In genomic region chr5:6377121-6377520, GRCh38 we compare ENCODE assay signal across 8 cellular contexts. TPM values are rescaled to one million over a fixed set of nuclear protein-coding genes. Genes with fewer than 3 reads are reported as not detected.
DNase-seq lines count a peak whose midpoint lies in the region; ATAC-seq and TF ChIP-seq lines count a peak whose summit lies in the region.

No MANE protein-coding gene starts in this region.

- intact Hi-C loops in gastrocnemius medialis (cut with DNase I; ENCODE audit: low total_unique reads), result loop anchor here (5.0 to 10.0 kb wide), 3 partner anchors 70 to 885 kb away; partner anchors contain the start of genes TENT4A and UBE2QL1

- peak overlapping the region; percentile 86 for H3K4me3 ChIP-seq in GM12864 (ENCODE audit: low read depth, low read length)
- peak overlapping the region; percentile 98 for H3K4me3 ChIP-seq in fibroblast of villous mesenchyme (ENCODE audit: low read depth, low read length)
- H3K4me3 ChIP-seq in gastrocnemius medialis, result peak overlapping the region; percentile 77 to 97 (median 87)

- H3K27ac Mint-ChIP-seq in T-helper 2 cell treated with Interferon-gamma antibody and Interleukin-4, amounts not matched to agents 5 μg/mL and 100 μg/mL, for 36 hours, result peak overlapping the region; percentile 96

- H3K4me1 ChIP-seq in gastrocnemius medialis, result peaks cover 17% of the 10 kb centered on the region in 2 donors

- ATAC-seq in gastrocnemius medialis (no peak), HG03439 (IDR thresholded peaks at IDR 0.05; ENCODE audit: unreplicated experiment) (no peak), GM19455 (IDR thresholded peaks at IDR 0.05; ENCODE audit: unreplicated experiment) (no peak), GM18867 (IDR thresholded peaks at IDR 0.05; ENCODE audit: unreplicated experiment) (no peak)

- no peaks in the 10 kb centered on the region for H3K9me3 Mint-ChIP-seq in T-helper 2 cell treated with Interferon-gamma antibody and Interleukin-4, amounts not matched to agents 5 μg/mL and 100 μg/mL, for 36 hours

- TF ChIP-seq CTCF in GM12864 (IDR thresholded peaks at IDR 0.05; ENCODE audit: low read depth, low read length, missing control alignments) (no peak), fibroblast of villous mesenchyme (IDR thresholded peaks at IDR 0.05; ENCODE audit: insufficient read depth, low read depth, low read length) (no peak), gastrocnemius medialis (IDR thresholded peaks at IDR 0.05 in 4 of 5, conservative IDR thresholded peaks at IDR 0.05 in 1 of 5) (no peak)

- no peaks in the 10 kb centered on the region for H3K9me3 ChIP-seq in gastrocnemius medialis

- H3K27me3 ChIP-seq in gastrocnemius medialis, result no peaks in the 10 kb centered on the region

- peak overlapping the region; percentile 7 to 92 (median 86) for H3K27ac ChIP-seq in gastrocnemius medialis

- no peak for TF ChIP-seq POLR2A in gastrocnemius medialis (IDR thresholded peaks at IDR 0.05)

- DNase-seq in GM12864 (ENCODE audit: low read depth), result no peak
- no peak for DNase-seq in T-helper 2 cell treated with Interferon-gamma antibody and Interleukin-4, amounts not matched to agents 5 μg/mL and 100 μg/mL, for 36 hours (ENCODE audit: low spot score)
- peak; percentile 70 for DNase-seq in fibroblast of villous mesenchyme (ENCODE audit: low read depth)
- DNase-seq in gastrocnemius medialis, result no peak
- DNase-seq in NCI-H187 treated with DMSO at 0.1 percent for 48 hours (lab: John Stamatoyannopoulos, UW), result no peak

- in situ Hi-C loops in gastrocnemius medialis (cut with MboI; ENCODE audit: low sequenced_read_pairs in 4 of 4), result no loop called here

- peaks cover 56% of the 10 kb centered on the region for H3K36me3 Mint-ChIP-seq in T-helper 2 cell treated with Interferon-gamma antibody and Interleukin-4, amounts not matched to agents 5 μg/mL and 100 μg/mL, for 36 hours (ENCODE audit: low read depth)

- peak overlapping the region; percentile 95 for H3K4me3 Mint-ChIP-seq in T-helper 2 cell treated with Interferon-gamma antibody and Interleukin-4, amounts not matched to agents 5 μg/mL and 100 μg/mL, for 36 hours

- H3K27me3 Mint-ChIP-seq in T-helper 2 cell treated with Interferon-gamma antibody and Interleukin-4, amounts not matched to agents 5 μg/mL and 100 μg/mL, for 36 hours (ENCODE audit: low read depth), result no peaks in the 10 kb centered on the region

- peaks cover 0 to 50% of the 10 kb centered on the region in 2 donors for H3K36me3 ChIP-seq in gastrocnemius medialis

- peaks cover 33% of the 10 kb centered on the region for H3K4me1 Mint-ChIP-seq in T-helper 2 cell treated with Interferon-gamma antibody and Interleukin-4, amounts not matched to agents 5 μg/mL and 100 μg/mL, for 36 hours (ENCODE audit: low read depth)

RNA-seq across cellular contexts. Expression of gene MED10, which starts 1.2 kb away (rescaled TPM):
- total RNA-seq in fibroblast of villous mesenchyme, result 8.6 and 9.3 TPM in 2 replicates
- 10 to 100 TPM; 15.9 to 37.5 (median 32.2) TPM for total RNA-seq in gastrocnemius medialis
